Comparison of ENCODE assay signal across 8 cellular contexts in genomic region chr2:216498418-216499413, GRCh38. TPM values are rescaled to one million over a fixed set of nuclear protein-coding genes. Genes with fewer than 3 reads are reported as not detected.
DNase-seq lines count a peak whose midpoint lies in the region; TF ChIP-seq lines count a peak whose summit lies in the region.

Gene RPL37A, plus strand, starts transcription at chr2:216498844. Its CDS starts 31 bp downstream, at chr2:216498875.

- H3K27me3 ChIP-seq in effector memory CD4-positive, alpha-beta T cell (replicated peaks; ENCODE audit: control insufficient read depth, insufficient read depth, low read length, poor library complexity, severe bottlenecking): no peaks in the 10 kb centered on the region

- DNase-seq in CMK (ENCODE audit: low read depth) (peak; percentile 96), GM20000 (ENCODE audit: low spot score) (peak; percentile 94), HT-29 (ENCODE audit: low spot score) (peak; percentile 97), NOMO-1 (lab: John Stamatoyannopoulos, UW; ENCODE audit: unreplicated experiment in 2 of 2) (peak; percentile 87 to 94), medulla oblongata (ENCODE audit: extremely low spot score) (peak; percentile 97)
- DNase-seq in effector memory CD4-positive, alpha-beta T cell: peak; percentile 77 to 85 (median 77)
- DNase-seq in stimulated activated CD8-positive, alpha-beta memory T cell treated with anti-CD3 and anti-CD28 coated beads, Interleukin-12 subunit alpha, Interleukin-12 subunit beta, amount 100 ng/mL, for 1 hour (ENCODE audit: low read depth): peak; percentile 87

- TF ChIP-seq CTCF in GM20000 (IDR thresholded peaks at IDR 0.05; ENCODE audit: extremely low read depth, missing control alignments): no peak

- peak within 1 kb of the TSS; percentile 87 for H3K27ac ChIP-seq in effector memory CD4-positive, alpha-beta T cell (ENCODE audit: insufficient read depth, low read length, poor library complexity, severe bottlenecking)

- POLR2A ChIA-PET in activated CD8-positive, alpha-beta memory T cell treated with anti-CD3 and anti-CD28 coated beads for 36 hours (lab: Charles Lee): interaction anchor here (0.6 to 1.5 kb wide), 7 partner anchors 8 to 301 kb away, joined by 3 to 6 read pairs (median 4); partner anchors contain the start of gene SMARCAL1

- CTCF ChIA-PET in activated CD8-positive, alpha-beta memory T cell treated with anti-CD3 and anti-CD28 coated beads for 36 hours (lab: Charles Lee): no interaction called here

- peaks cover 38% of the 10 kb centered on the region for H3K36me3 ChIP-seq in effector memory CD4-positive, alpha-beta T cell (ENCODE audit: control insufficient read depth, insufficient read depth, low read length)

- H3K4me1 ChIP-seq in effector memory CD4-positive, alpha-beta T cell (ENCODE audit: control insufficient read depth, insufficient read depth, low read length, poor library complexity, severe bottlenecking): peaks cover 20% of the 10 kb centered on the region

- no peaks in the 10 kb centered on the region for H3K9me3 ChIP-seq in effector memory CD4-positive, alpha-beta T cell (ENCODE audit: control insufficient read depth, low read length)

- peak within 1 kb of the TSS; percentile 93 for H3K4me3 ChIP-seq in effector memory CD4-positive, alpha-beta T cell (ENCODE audit: insufficient read depth, low read depth, low read length, poor library complexity, severe bottlenecking)

RNA-seq across cellular contexts. Expression of gene RPL37A, which starts in this region (rescaled TPM):
- total RNA-seq in HT-29 (2014; rRNA removed; shearing (Covaris generic)): 2,133 and 2,247 TPM in 2 replicates
- 1,000 to 10,000 TPM; 3,787 to 3,863 TPM for total RNA-seq in activated CD8-positive, alpha-beta memory T cell treated with anti-CD3 and anti-CD28 coated beads for 36 hours

Comparison
In these comparisons a context has a peak if more than half of its experiments do, and no peak if none do; other contexts are left out.
1. Peak in every context shown above with its lines: DNase-seq, H3K4me3 ChIP-seq and H3K27ac ChIP-seq.